In the genomic region with DNA sequence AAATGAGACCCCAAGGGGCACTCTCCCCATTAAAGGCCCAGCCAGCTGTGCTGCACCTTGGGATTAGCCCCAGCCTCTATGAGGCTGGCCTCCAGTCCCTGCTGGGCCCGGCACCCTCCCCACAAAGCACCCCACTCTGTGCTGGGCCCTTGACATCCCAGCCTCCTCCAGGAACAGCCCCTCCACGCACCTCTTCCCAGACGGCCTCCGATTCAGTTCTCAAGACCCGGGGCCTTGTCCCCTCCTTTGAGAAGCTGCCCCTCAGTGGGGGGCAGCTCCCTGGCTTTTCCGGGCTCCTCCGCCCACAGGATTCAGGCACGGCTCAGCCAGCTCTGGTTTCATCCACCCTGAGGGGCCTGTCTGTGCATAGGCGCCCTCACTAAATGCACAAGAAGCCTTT, we compare ENCODE assay signal across 18 cellular contexts.
DNase-seq lines count a peak whose midpoint lies in the region; ATAC-seq and TF ChIP-seq lines count a peak whose summit lies in the region.
"Had no signal": no experiment of that assay in that cellular context is flagged by ENCODE, and none has a peak within 500 bp of the region (broad histone marks: within the 10 kb centered on the region; RNA-seq: fewer than 3 reads in every experiment).

No MANE protein-coding gene starts in this region.

- H3K36me3 Mint-ChIP-seq in activated B cell treated with CpG ODN at 0.5 μM for 24 hours (ENCODE audit: low read depth) (peaks cover 84% of the 10 kb centered on the region), T-cell (no peaks in the 10 kb centered on the region)
- peaks cover 78% of the 10 kb centered on the region for H3K36me3 Mint-ChIP-seq in stimulated activated memory B cell treated with anti-CD40 and anti-IgM and Interleukin-4, amounts not matched to agents 10 μg/mL and 1 μg/mL and 100 μg/mL, for 72 hours

- H3K4me3 ChIP-seq in HUES48 (ENCODE audit: low read depth, low read length) = no peak overlapping the region
- H3K4me3 ChIP-seq: body of pancreas, colonic mucosa, pancreas had no signal

- no peaks in the 10 kb centered on the region for H3K9me3 Mint-ChIP-seq in activated B cell treated with CpG ODN at 0.5 μM for 24 hours
- no peaks in the 10 kb centered on the region for H3K9me3 Mint-ChIP-seq in stimulated activated memory B cell treated with anti-CD40 and anti-IgM and Interleukin-4, amounts not matched to agents 10 μg/mL and 1 μg/mL and 100 μg/mL, for 72 hours
- no peaks in the 10 kb centered on the region for H3K9me3 Mint-ChIP-seq in T-cell
- H3K9me3 Mint-ChIP-seq: activated T-helper 17 cell treated with anti-CD3 and anti-CD28 coated beads, Interleukin-2, amount 50 U/mL, for 72 hours had no signal

- intact Hi-C loops in activated B cell treated with CpG ODN at 0.5 μM for 24 hours (cut with micrococcal nuclease) = loop anchor here (1.0 kb wide), 1 partner anchor 48 kb away; no protein-coding TSS in a partner anchor

- no peak overlapping the region for H3K9ac ChIP-seq in HUES48 (ENCODE audit: low read depth, low read length)

- CTCF ChIA-PET in activated B cell treated with CpG ODN at 0.5 μM for 24 hours (lab: Charles Lee) (no interaction called here), T-cell (lab: Charles Lee) (no interaction called here)

- H3K4me3 Mint-ChIP-seq in activated B cell treated with CpG ODN at 0.5 μM for 24 hours = no peak overlapping the region
- H3K4me3 Mint-ChIP-seq in stimulated activated memory B cell treated with anti-CD40 and anti-IgM and Interleukin-4, amounts not matched to agents 10 μg/mL and 1 μg/mL and 100 μg/mL, for 72 hours = peak overlapping the region; percentile 6
- no peak overlapping the region for H3K4me3 Mint-ChIP-seq in T-cell
- H3K4me3 Mint-ChIP-seq: activated T-helper 17 cell treated with anti-CD3 and anti-CD28 coated beads, Interleukin-2, amount 50 U/mL, for 72 hours had no signal

- ATAC-seq in activated B cell treated with CpG ODN at 0.5 μM for 24 hours (ENCODE audit: low read depth) (no peak), HG03175 (IDR thresholded peaks at IDR 0.05; ENCODE audit: unreplicated experiment) (no peak), T-cell (replicated peaks in 1 of 4) (no peak)
- no peak for ATAC-seq in stimulated activated memory B cell treated with anti-CD40 and anti-IgM and Interleukin-4, amounts not matched to agents 10 μg/mL and 1 μg/mL and 100 μg/mL, for 72 hours
- ATAC-seq: activated T-helper 17 cell treated with anti-CD3 and anti-CD28 coated beads, Interleukin-2, amount 50 U/mL, for 72 hours had no signal

- H3K27ac Mint-ChIP-seq in activated B cell treated with CpG ODN at 0.5 μM for 24 hours (peak overlapping the region; percentile 83), T-cell (no peak overlapping the region)
- H3K27ac Mint-ChIP-seq in stimulated activated memory B cell treated with anti-CD40 and anti-IgM and Interleukin-4, amounts not matched to agents 10 μg/mL and 1 μg/mL and 100 μg/mL, for 72 hours = peak overlapping the region; percentile 87
- H3K27ac Mint-ChIP-seq: activated T-helper 17 cell treated with anti-CD3 and anti-CD28 coated beads, Interleukin-2, amount 50 U/mL, for 72 hours had no signal

- no peak for DNase-seq in activated B cell treated with CpG ODN at 0.5 μM for 24 hours
- DNase-seq in mesenteric fat pad (ENCODE audit: low spot score) = peak; percentile 83
- DNase-seq in T-cell = no peak
- DNase-seq in AG08396 (ENCODE audit: low spot score) = no peak
- no peak for DNase-seq in NCI-H2081 (lab: John Stamatoyannopoulos, UW)
- DNase-seq: activated CD4-positive, alpha-beta T cell treated with anti-CD3 and anti-CD28 coated beads for 4 hours; colonic mucosa; NCI-H1105 treated with DMSO at 0.1 percent for 48 hours; NCI-H2107; stimulated activated CD4-positive, alpha-beta T cell treated with anti-CD3 and anti-CD28 coated beads, Interleukin-15, amount 100 ng/mL, for 24 hours; SW 1271 had no signal

- peak overlapping the region; percentile 40 for H3K27ac ChIP-seq in HUES48 (ENCODE audit: low read depth, low read length)
- H3K27ac ChIP-seq: colonic mucosa had no signal

- peaks cover 27% of the 10 kb centered on the region for H3K4me1 ChIP-seq in HUES48 (ENCODE audit: control insufficient read depth, insufficient read depth, low read length)
- H3K4me1 ChIP-seq: colonic mucosa, pancreas had no signal

- peaks cover 3% of the 10 kb centered on the region; the same call in 1 of the 2 replicates for H3K9me3 ChIP-seq in HUES48 (ENCODE audit: control insufficient read depth, insufficient read depth, low read length)
- H3K9me3 ChIP-seq: body of pancreas, colonic mucosa, left ventricle myocardium inferior, pancreas had no signal

- H3K27me3 Mint-ChIP-seq in activated B cell treated with CpG ODN at 0.5 μM for 24 hours (no peaks in the 10 kb centered on the region), T-cell (no peaks in the 10 kb centered on the region)
- no peaks in the 10 kb centered on the region for H3K27me3 Mint-ChIP-seq in stimulated activated memory B cell treated with anti-CD40 and anti-IgM and Interleukin-4, amounts not matched to agents 10 μg/mL and 1 μg/mL and 100 μg/mL, for 72 hours
- H3K27me3 Mint-ChIP-seq: activated T-helper 17 cell treated with anti-CD3 and anti-CD28 coated beads, Interleukin-2, amount 50 U/mL, for 72 hours had no signal

- H3K4me1 Mint-ChIP-seq in activated B cell treated with CpG ODN at 0.5 μM for 24 hours (peaks cover 23% of the 10 kb centered on the region), T-cell (no peaks in the 10 kb centered on the region)
- H3K4me1 Mint-ChIP-seq in stimulated activated memory B cell treated with anti-CD40 and anti-IgM and Interleukin-4, amounts not matched to agents 10 μg/mL and 1 μg/mL and 100 μg/mL, for 72 hours = peaks cover 41% of the 10 kb centered on the region
- H3K4me1 Mint-ChIP-seq: activated T-helper 17 cell treated with anti-CD3 and anti-CD28 coated beads, Interleukin-2, amount 50 U/mL, for 72 hours had no signal

- POLR2A ChIA-PET in activated B cell treated with CpG ODN at 0.5 μM for 24 hours (lab: Charles Lee) (no interaction called here), T-cell (lab: Charles Lee) (no interaction called here)

- no peak for TF ChIP-seq CTCF in activated B cell treated with CpG ODN at 0.5 μM for 24 hours (IDR thresholded peaks at IDR 0.05)

- no peaks in the 10 kb centered on the region for H3K36me3 ChIP-seq in HUES48 (ENCODE audit: control insufficient read depth, insufficient read depth, low read length)
- H3K36me3 ChIP-seq: colonic mucosa had no signal

- no peaks in the 10 kb centered on the region for H3K27me3 ChIP-seq in HUES48 (ENCODE audit: control insufficient read depth, insufficient read depth, low read length)
- H3K27me3 ChIP-seq: body of pancreas, colonic mucosa, pancreas had no signal

Comparison
In these comparisons a context has a peak if more than half of its experiments do, and no peak if none do; other contexts are left out.
1. H3K27ac Mint-ChIP-seq: peak in activated B cell treated with CpG ODN at 0.5 μM for 24 hours (single experiment) and stimulated activated memory B cell treated with anti-CD40 and anti-IgM and Interleukin-4, amounts not matched to agents 10 μg/mL and 1 μg/mL and 100 μg/mL, for 72 hours (single experiment); none in T-cell (0 of 2).